Comparison of ENCODE assay signal across 9 cellular contexts in the genomic region with DNA sequence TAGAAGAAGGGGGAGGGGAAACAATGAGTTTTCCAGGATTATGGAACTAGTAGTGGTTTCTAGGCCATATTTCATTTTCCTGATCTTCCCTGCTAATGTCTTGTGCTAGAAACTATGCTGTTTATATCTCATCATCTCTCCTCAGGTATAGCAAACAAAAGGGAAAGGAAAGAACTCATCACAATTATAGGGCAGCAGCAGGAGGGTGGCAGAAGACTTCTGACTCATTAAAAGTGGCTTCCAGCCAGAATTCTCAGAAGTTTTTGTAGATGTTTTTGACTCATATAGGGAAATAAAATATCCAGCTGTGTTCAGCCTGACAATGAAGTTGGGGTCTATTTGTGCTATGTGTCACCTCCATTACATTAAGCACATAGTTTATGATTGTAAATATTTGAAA. TPM values are rescaled to one million over a fixed set of nuclear protein-coding genes. Genes with fewer than 3 reads are reported as not detected.
DNase-seq lines count a peak whose midpoint lies in the region; ATAC-seq, FAIRE-seq and TF ChIP-seq lines count a peak whose summit lies in the region.
"Had no signal": no experiment of that assay in that cellular context is flagged by ENCODE, and none has a peak within 500 bp of the region (broad histone marks: within the 10 kb centered on the region; RNA-seq: fewer than 3 reads in every experiment).

No MANE protein-coding gene starts in this region.

- H3K27me3 Mint-ChIP-seq in endothelial cell (ENCODE audit: unreplicated experiment), result no peaks in the 10 kb centered on the region

- DNase-seq in A673 (ENCODE audit: low spot score) (peak; percentile 88), SK-N-MC (ENCODE audit: low read depth, low spot score) (no peak), endothelial cell (ENCODE audit: low spot score) (no peak), small intestine (peak; percentile 49), NCI-H2196 treated with DMSO at 0.1 percent for 48 hours (lab: John Stamatoyannopoulos, UW; ENCODE audit: unreplicated experiment) (no peak), head of caudate nucleus (no peak)

- POLR2A ChIA-PET in A673 (lab: Charles Lee; ENCODE audit: low non-redundant PET), result no interaction called here

- H3K27ac ChIP-seq in A673 (ENCODE audit: low read depth, low read length, poor library complexity, severe bottlenecking) (no peak overlapping the region), SK-N-MC (no peak overlapping the region), small intestine (ENCODE audit: low read depth in 1 of 2, low read length in 1 of 2) (peak overlapping the region in 1 of 2 donors; percentile 36)

- TF ChIP-seq CTCF in A673 (conservative IDR thresholded peaks at IDR 0.05; ENCODE audit: low read depth, low read length) (no peak), endothelial cell (IDR thresholded peaks at IDR 0.05; ENCODE audit: unreplicated experiment) (no peak)

- peaks cover 21% of the 10 kb centered on the region for H3K4me1 Mint-ChIP-seq in endothelial cell (ENCODE audit: unreplicated experiment)

- no peaks in the 10 kb centered on the region for H3K9me3 Mint-ChIP-seq in endothelial cell (ENCODE audit: unreplicated experiment)

- peaks cover 34% of the 10 kb centered on the region for H3K4me1 ChIP-seq in A673 (ENCODE audit: insufficient read depth, low read length, poor library complexity, severe bottlenecking)
- peaks cover 9 to 19% of the 10 kb centered on the region in 2 donors for H3K4me1 ChIP-seq in small intestine (ENCODE audit: control insufficient read depth in 2 of 2, insufficient read depth in 1 of 2, low read depth in 1 of 2, low read length in 1 of 2)

- H3K36me3 ChIP-seq in A673 (ENCODE audit: insufficient read depth, low read length, poor library complexity, severe bottlenecking) (no peaks in the 10 kb centered on the region), SK-N-MC (ENCODE audit: insufficient read depth, low read length) (no peaks in the 10 kb centered on the region), small intestine (ENCODE audit: control insufficient read depth in 2 of 2, insufficient read depth in 2 of 2, low read length in 2 of 2) (no peaks in the 10 kb centered on the region)

- CTCF ChIA-PET in A673 (lab: Charles Lee), result interaction anchor here (0.6 kb wide), 1 partner anchor 384 kb away, joined by 3 read pairs; no protein-coding TSS in a partner anchor

- H3K36me3 Mint-ChIP-seq in endothelial cell (ENCODE audit: low read depth, unreplicated experiment), result peaks cover 4% of the 10 kb centered on the region

- intact Hi-C loops in A673 (cut with micrococcal nuclease; ENCODE audit: unreplicated experiment), result loop anchor here (2.0 to 10.0 kb wide), 3 partner anchors 226 to 1040 kb away; no protein-coding TSS in a partner anchor
- intact Hi-C loops in head of caudate nucleus (cut with DNase I), result loop anchor here (5.0 kb wide), 1 partner anchor 323 kb away; no protein-coding TSS in a partner anchor

- no peak overlapping the region for H3K9ac ChIP-seq in SK-N-MC (ENCODE audit: insufficient read length)

- no TSS peak for BruUV-seq in A673 (replicated peaks; lab: Mats Ljungman, UMichigan)

- H3K4me3 Mint-ChIP-seq in endothelial cell (ENCODE audit: unreplicated experiment), result peak overlapping the region; percentile 37

- H3K27ac Mint-ChIP-seq in endothelial cell (ENCODE audit: unreplicated experiment), result no peak overlapping the region

- H3K9me3 ChIP-seq in A673 (ENCODE audit: low read depth, low read length, poor library complexity, severe bottlenecking), result no peaks in the 10 kb centered on the region
- no peaks in the 10 kb centered on the region for H3K9me3 ChIP-seq in SK-N-MC (ENCODE audit: low read depth, low read length)
- no peaks in the 10 kb centered on the region for H3K9me3 ChIP-seq in small intestine (ENCODE audit: control insufficient read depth, low read depth)

- no peak overlapping the region for H3K4me3 ChIP-seq in A673 (ENCODE audit: low read depth, low read length, poor library complexity, severe bottlenecking)
- H3K4me3 ChIP-seq in SK-N-MC, result 0 out of 2 replicates have a peak overlapping the region, but pooled peaks have one; percentile 3
- no peak overlapping the region for H3K4me3 ChIP-seq in small intestine (ENCODE audit: low read depth in 1 of 2, low read length in 2 of 2)

- FAIRE-seq in small intestine (lab: Jason Lieb, UNC), result no peak
- FAIRE-seq: endometrium had no signal

- no peaks in the 10 kb centered on the region for H3K27me3 ChIP-seq in A673 (replicated peaks; ENCODE audit: insufficient read depth, low read depth, low read length, poor library complexity)
- H3K27me3 ChIP-seq in small intestine (ENCODE audit: control insufficient read depth in 2 of 2, insufficient read depth in 2 of 2, low read length in 2 of 2), result no peaks in the 10 kb centered on the region

- ATAC-seq in GM18868 (IDR thresholded peaks at IDR 0.05; ENCODE audit: unreplicated experiment), result peak; percentile 50
- no peak for ATAC-seq in HG02763 (IDR thresholded peaks at IDR 0.05; ENCODE audit: unreplicated experiment)

RNA-seq across cellular contexts. Expression of a gene that starts 6.5 kb away (rescaled TPM):
- 11.8 and 13.5 TPM in 2 replicates for total RNA-seq in A673 (2021)
- total RNA-seq in endothelial cell (ENCODE audit: unreplicated experiment), result 73.9 TPM
- polyA plus RNA-seq in small intestine, result 10 to 100 TPM; 10.1 to 13.2 (median 11.6) TPM

Comparison
In these comparisons a context has a peak if more than half of its experiments do, and no peak if none do; other contexts are left out.
1. DNase-seq: peak in A673 (single experiment) and small intestine (single experiment); none in SK-N-MC (single experiment), endothelial cell (single experiment), NCI-H2196 treated with DMSO at 0.1 percent for 48 hours (single experiment) and head of caudate nucleus (0 of 42).